Comparison of ENCODE assay signal across 8 cellular contexts in genomic region chr7:134778941-134779740, GRCh38. TPM values are rescaled to one million over a fixed set of nuclear protein-coding genes. Genes with fewer than 3 reads are reported as not detected.
DNase-seq lines count a peak whose midpoint lies in the region; ATAC-seq and TF ChIP-seq lines count a peak whose summit lies in the region.

TSS of gene CALD1 (plus strand) at chr7:134779634. CDS start at chr7:134867734, 88,100 bp downstream.

- H3K9me3 ChIP-seq in RWPE2 (ENCODE audit: severe bottlenecking) (no peaks in the 10 kb centered on the region), muscle layer of colon (ENCODE audit: low read length) (no peaks in the 10 kb centered on the region)

- peak within 1 kb of the TSS; percentile 88 for H3K9ac ChIP-seq in muscle layer of colon (ENCODE audit: low read length)

- H3K4me1 ChIP-seq in RWPE2 (ENCODE audit: insufficient read depth, poor library complexity, severe bottlenecking) (peaks cover 22% of the 10 kb centered on the region), muscle layer of colon (ENCODE audit: insufficient read depth, low read length) (peaks cover 20% of the 10 kb centered on the region)

- H3K4me3 ChIP-seq in RWPE2 (ENCODE audit: severe bottlenecking) (peak within 1 kb of the TSS; percentile 60), fibroblast of mammary gland (ENCODE audit: control insufficient read depth, low read depth, low read length) (peak within 1 kb of the TSS; percentile 76), muscle layer of colon (ENCODE audit: low read depth in 1 of 2, low read length in 2 of 2) (peak within 1 kb of the TSS; percentile 75 to 82)

- peak within 1 kb of the TSS; percentile 90 for H3K27ac ChIP-seq in RWPE2 (ENCODE audit: poor library complexity, severe bottlenecking)
- peak within 1 kb of the TSS; percentile 97 for H3K27ac ChIP-seq in muscle layer of colon (ENCODE audit: low read depth, low read length)

- H3K36me3 ChIP-seq in RWPE2 (ENCODE audit: low read depth), result peaks cover 26% of the 10 kb centered on the region
- H3K36me3 ChIP-seq in muscle layer of colon (ENCODE audit: insufficient read depth, low read length), result no peaks in the 10 kb centered on the region

- no peak for TF ChIP-seq CTCF in RWPE2 (IDR thresholded peaks at IDR 0.05; ENCODE audit: poor library complexity, severe bottlenecking)
- no peak for TF ChIP-seq CTCF in fibroblast of mammary gland (conservative IDR thresholded peaks at IDR 0.05; ENCODE audit: control insufficient read depth, insufficient read depth, low read depth, low read length)

- H3K27me3 ChIP-seq in RWPE2 (ENCODE audit: insufficient read depth, poor library complexity, severe bottlenecking) (no peaks in the 10 kb centered on the region), muscle layer of colon (ENCODE audit: control insufficient read depth in 1 of 2, insufficient read depth in 2 of 2, low read length in 2 of 2) (no peaks in the 10 kb centered on the region)

- ATAC-seq in RWPE2 (ENCODE audit: low read depth) (peak; percentile 87), HG03039 (IDR thresholded peaks at IDR 0.05; ENCODE audit: unreplicated experiment) (no peak), GM19395 (IDR thresholded peaks at IDR 0.05; ENCODE audit: unreplicated experiment) (no peak), HG02884 (IDR thresholded peaks at IDR 0.05; ENCODE audit: unreplicated experiment) (no peak)

- DNase-seq in Daoy (ENCODE audit: low read depth) (peak; percentile 100), RWPE2 (ENCODE audit: low spot score) (peak; percentile 97), fibroblast of mammary gland (ENCODE audit: low read depth) (peak; percentile 97), inferior parietal cortex (ENCODE audit: extremely low spot score) (no peak)

RNA-seq across cellular contexts. Expression of gene CALD1, which starts in this region (rescaled TPM):
- total RNA-seq in Daoy (2014; rRNA removed; shearing (Covaris generic)), result 284 and 285 TPM in 2 replicates
